In genomic region chr22:42692239-42693054, GRCh38 we compare ENCODE assay signal across 2 cellular contexts.
TF ChIP-seq lines count a peak whose summit lies in the region.

No MANE protein-coding gene starts in this region.

TF ChIP-seq in HCT116, 20 proteins besides CTCF, POLR2A, EP300 and RAD21:
- TF ChIP-seq EZH2phosphoT487 (IDR thresholded peaks at IDR 0.05; ENCODE audit: borderline replicate concordance) (no peak), ZBTB33 (IDR thresholded peaks at IDR 0.05; ENCODE audit: extremely low read depth, insufficient replicate concordance, low read length) (no peak), ZNF274 (IDR thresholded peaks at IDR 0.05; ENCODE audit: low read depth, low read length) (no peak), ATF3 (IDR thresholded peaks at IDR 0.05) (no peak), SP1 (IDR thresholded peaks at IDR 0.05; ENCODE audit: low read depth) (no peak), EGR1 (IDR thresholded peaks at IDR 0.05; ENCODE audit: low read depth) (no peak), YY1 (IDR thresholded peaks at IDR 0.05; ENCODE audit: extremely low read depth, insufficient replicate concordance, low read depth, low read length) (no peak), CEBPB (IDR thresholded peaks at IDR 0.05; ENCODE audit: low read depth) (no peak), TCF7L2 (IDR thresholded peaks at IDR 0.05; ENCODE audit: borderline replicate concordance, extremely low read depth, insufficient read depth, insufficient read length) (no peak), REST (IDR thresholded peaks at IDR 0.05; ENCODE audit: low read depth) (no peak), FOSL1 (IDR thresholded peaks at IDR 0.05; ENCODE audit: low read depth) (no peak), ZFX (IDR thresholded peaks at IDR 0.05) (no peak), MAX (IDR thresholded peaks at IDR 0.05) (no peak), ELF1 (IDR thresholded peaks at IDR 0.05; ENCODE audit: borderline replicate concordance, low read depth) (no peak), CBX3 (IDR thresholded peaks at IDR 0.05; ENCODE audit: low read depth) (no peak), EZH2 (IDR thresholded peaks at IDR 0.05) (no peak), SRF (IDR thresholded peaks at IDR 0.05; ENCODE audit: low read depth) (no peak), POLR2AphosphoS5 (IDR thresholded peaks at IDR 0.05; ENCODE audit: low read depth, low read length) (no peak)

TF ChIP-seq in GM12878, 131 proteins besides CTCF, POLR2A, EP300 and RAD21 (continues in another document):
- TF ChIP-seq CEBPZ (IDR thresholded peaks at IDR 0.05; ENCODE audit: low read depth, low read length) (no peak), IKZF1 (conservative IDR thresholded peaks at IDR 0.05) (peak; percentile 67; the same call in 1 of the 2 replicates), NFIC (IDR thresholded peaks at IDR 0.05; ENCODE audit: low read depth, low read length) (no peak), LARP7 (IDR thresholded peaks at IDR 0.05) (0 out of 2 replicates have a peak, but pooled peaks have one; percentile 21), ZSCAN29 (IDR thresholded peaks at IDR 0.05) (no peak), GABPA (IDR thresholded peaks at IDR 0.05; ENCODE audit: low read depth) (no peak), HDGF (IDR thresholded peaks at IDR 0.05) (peak; percentile 66; the same call in 1 of the 2 replicates), POLR2AphosphoS5 (IDR thresholded peaks at IDR 0.05; ENCODE audit: low read length) (no peak), SMARCA5 (IDR thresholded peaks at IDR 0.05) (no peak), NR2C2 (IDR thresholded peaks at IDR 0.05; ENCODE audit: borderline replicate concordance, control insufficient read depth, insufficient read length, low read depth) (no peak), DPF2 (IDR thresholded peaks at IDR 0.05) (peak; percentile 78), SRF (IDR thresholded peaks at IDR 0.05; ENCODE audit: low read depth in 2 of 2, low read length in 2 of 2) (no peak), BCLAF1 (IDR thresholded peaks at IDR 0.05) (no peak), BCL11A (IDR thresholded peaks at IDR 0.05; ENCODE audit: low read depth, low read length) (no peak), KLF5 (IDR thresholded peaks at IDR 0.05; ENCODE audit: partially characterized antibody) (no peak), CBFB (IDR thresholded peaks at IDR 0.05; ENCODE audit: low read depth) (no peak), ZNF274 (IDR thresholded peaks at IDR 0.05; ENCODE audit: insufficient read depth, insufficient read length) (no peak), PML (IDR thresholded peaks at IDR 0.05; ENCODE audit: low read length) (no peak), ELK1 (IDR thresholded peaks at IDR 0.05; ENCODE audit: low read depth, low read length) (no peak), CEBPB (IDR thresholded peaks at IDR 0.05; ENCODE audit: borderline replicate concordance in 1 of 2, low read depth in 2 of 2, low read length in 2 of 2) (no peak), KDM1A (IDR thresholded peaks at IDR 0.05; ENCODE audit: borderline replicate concordance) (no peak), YBX1 (IDR thresholded peaks at IDR 0.05) (no peak), SMAD5 (IDR thresholded peaks at IDR 0.05; ENCODE audit: low read depth) (no peak), ZBTB4 (CRISPR knock-in tag; IDR thresholded peaks at IDR 0.05) (no peak), ESRRA (IDR thresholded peaks at IDR 0.05; ENCODE audit: low read length) (no peak), BACH1 (IDR thresholded peaks at IDR 0.05; ENCODE audit: borderline replicate concordance) (no peak), MAX (IDR thresholded peaks at IDR 0.05; ENCODE audit: low read depth, low read length) (0 out of 2 replicates have a peak, but pooled peaks have one; percentile 27), CREB1 (IDR thresholded peaks at IDR 0.05; ENCODE audit: low read depth) (no peak), NKRF (conservative IDR thresholded peaks at IDR 0.05) (no peak), SMAD1 (IDR thresholded peaks at IDR 0.05; ENCODE audit: low read depth, partially characterized antibody) (no peak), RCOR1 (conservative IDR thresholded peaks at IDR 0.05; ENCODE audit: low read depth, low read length) (no peak), MXI1 (IDR thresholded peaks at IDR 0.05; ENCODE audit: low read depth, low read length) (no peak), MEF2A (IDR thresholded peaks at IDR 0.05; ENCODE audit: insufficient read depth, low read depth, low read length) (no peak), MTA3 (IDR thresholded peaks at IDR 0.05; ENCODE audit: borderline replicate concordance, low read length) (no peak; the same call in 1 of the 2 replicates), GATAD2B (conservative IDR thresholded peaks at IDR 0.05; ENCODE audit: low read depth) (peak; percentile 73; the same call in 1 of the 2 replicates), IRF5 (IDR thresholded peaks at IDR 0.05; ENCODE audit: borderline replicate concordance) (no peak), FOXM1 (IDR thresholded peaks at IDR 0.05; ENCODE audit: low read depth, low read length) (no peak), WRNIP1 (IDR thresholded peaks at IDR 0.05; ENCODE audit: borderline replicate concordance, low read depth, low read length) (no peak), USF2 (IDR thresholded peaks at IDR 0.05; ENCODE audit: borderline replicate concordance, low read depth, low read length) (no peak), RELB (IDR thresholded peaks at IDR 0.05; ENCODE audit: low read depth) (0 out of 2 replicates have a peak, but pooled peaks have one; percentile 29), CHD2 (IDR thresholded peaks at IDR 0.05; ENCODE audit: borderline replicate concordance, low read depth, low read length) (no peak), SREBF1 (IDR thresholded peaks at IDR 0.05; ENCODE audit: low read length) (no peak)
